In genomic region chr5:134543820-134544692, GRCh38 we compare ENCODE assay signal across 8 cellular contexts. TPM values are rescaled to one million over a fixed set of nuclear protein-coding genes. Genes with fewer than 3 reads are reported as not detected.
DNase-seq lines count a peak whose midpoint lies in the region; ATAC-seq, FAIRE-seq and TF ChIP-seq lines count a peak whose summit lies in the region.

No MANE protein-coding gene starts in this region.

- intact Hi-C loops in right lobe of liver (cut with DNase I), result no loop called here
- intact Hi-C loops in HepG2 (cut with micrococcal nuclease; ENCODE audit: unreplicated experiment), result no loop called here

- no peak for TF ChIP-seq RAD21 in HepG2 (CRISPR knock-in tag; IDR thresholded peaks at IDR 0.05)

- H3K27ac Mint-ChIP-seq in nephron progenitor cell, result no peak overlapping the region

- POLR2A ChIA-PET in HepG2 (lab: Yijun Ruan, JAX), result no interaction called here

- no peak for FAIRE-seq in HepG2 (lab: Jason Lieb, UNC)

- TF ChIP-seq CTCF in right lobe of liver (IDR thresholded peaks at IDR 0.05) (no peak), HepG2 (CRISPR knock-in tag; IDR thresholded peaks at IDR 0.05) (no peak), nephron progenitor cell (IDR thresholded peaks at IDR 0.05) (no peak)

- no peak overlapping the region for H3K4me2 ChIP-seq in HepG2 (ENCODE audit: low read depth, low read length)

- BruUV-seq in HepG2 (replicated peaks; lab: Mats Ljungman, UMichigan), result no TSS peak

- TF ChIP-seq POLR2A in right lobe of liver (IDR thresholded peaks at IDR 0.05), result no peak
- TF ChIP-seq POLR2A in HepG2 (IDR thresholded peaks at IDR 0.05; ENCODE audit: insufficient read depth in 1 of 2, low read depth in 2 of 2, low read length in 2 of 2), result no peak

- peak in 1 of 3 donors; percentile 55 for DNase-seq in right lobe of liver
- DNase-seq in HepG2 (ENCODE audit: low spot score), result no peak
- peak; percentile 69 for DNase-seq in activated CD8-positive, alpha-beta memory T cell treated with anti-CD3 and anti-CD28 coated beads, Interleukin-2, amount 50 U/mL, for 48 hours
- peak; percentile 53 to 57 for DNase-seq in stimulated activated CD4-positive, alpha-beta T cell treated with anti-CD3 and anti-CD28 coated beads, Interleukin-2, amount 100 ng/mL, for 24 hours
- no peak for DNase-seq in DMS79 (lab: John Stamatoyannopoulos, UW)
- DNase-seq in caudate nucleus (lab: John Stamatoyannopoulos, UW), result no peak
- DNase-seq in nephron progenitor cell, result no peak

- in situ Hi-C loops in HepG2 (cut with HindIII; ENCODE audit: extremely low pct_ligation_motif_present, low pct_unique_long_range_greater_than_20kb), result no loop called here

- H4K20me1 ChIP-seq in HepG2 (ENCODE audit: insufficient read depth, low read length), result no peaks in the 10 kb centered on the region

- H3K9me3 ChIP-seq in right lobe of liver (no peaks in the 10 kb centered on the region), HepG2 (ENCODE audit: low read length) (no peaks in the 10 kb centered on the region)

- 88% methylated on average over 5 of the region's 11 CpGs for WGBS in right lobe of liver (ENCODE audit: insufficient coverage, low coverage, low lambda C conversion rate, missing lambda C conversion rate)
- 92% methylated on average over 9 of the region's 11 CpGs for WGBS in HepG2 (ENCODE audit: low lambda C conversion rate)

- H3K36me3 ChIP-seq in right lobe of liver (peaks cover 0 to 32% (median 10%) of the 10 kb centered on the region in 4 donors), HepG2 (replicated peaks in 1 of 2; ENCODE audit: control insufficient read depth in 1 of 2, insufficient read depth in 2 of 2, low read length in 2 of 2) (peaks cover 5 to 35% of the 10 kb centered on the region in 2 experiments; a peak in 4 of 5 replicates)

- H3K27me3 ChIP-seq in right lobe of liver, result no peaks in the 10 kb centered on the region
- no peaks in the 10 kb centered on the region for H3K27me3 ChIP-seq in HepG2 (ENCODE audit: control insufficient read depth in 1 of 2, insufficient read depth in 2 of 2, low read length in 2 of 2)

- H3K4me1 ChIP-seq in right lobe of liver (no peaks in the 10 kb centered on the region), HepG2 (ENCODE audit: insufficient read depth, low read length) (no peaks in the 10 kb centered on the region)

- H3K9me3 Mint-ChIP-seq in nephron progenitor cell, result no peaks in the 10 kb centered on the region

- peaks cover 4% of the 10 kb centered on the region for H3K27me3 Mint-ChIP-seq in nephron progenitor cell (ENCODE audit: low read depth, poor library complexity)

- TF ChIP-seq EP300 in HepG2 (IDR thresholded peaks at IDR 0.05; ENCODE audit: low read depth in 2 of 2, low read length in 2 of 2) (no peak), HepG2 (CRISPR knock-in tag; IDR thresholded peaks at IDR 0.05; ENCODE audit: borderline replicate concordance) (no peak)

- CTCF ChIA-PET in HepG2 (lab: Yijun Ruan, JAX; ENCODE audit: low intra/inter-chr PET ratio, low total read pairs), result no interaction called here

- no peaks in the 10 kb centered on the region for H3K36me3 Mint-ChIP-seq in nephron progenitor cell (ENCODE audit: low read depth)

- no peak overlapping the region for H2AFZ ChIP-seq in HepG2 (ENCODE audit: low read length)

- no peak overlapping the region for H3K4me3 ChIP-seq in right lobe of liver
- H3K4me3 ChIP-seq in HepG2 (replicated peaks in 1 of 3; ENCODE audit: insufficient read depth in 1 of 3, low read depth in 2 of 3, low read length in 3 of 3), result no peak overlapping the region

- ATAC-seq in right lobe of liver (peak in 3 of 4 donors; percentile 24 to 41 (median 39)), HepG2 (no peak), HG03064 (IDR thresholded peaks at IDR 0.05; ENCODE audit: low read depth, unreplicated experiment) (peak; percentile 56)

- peaks cover 15% of the 10 kb centered on the region for H3K4me1 Mint-ChIP-seq in nephron progenitor cell

- H3K9ac ChIP-seq in HepG2 (ENCODE audit: insufficient read depth, low read depth, low read length), result no peak overlapping the region

- H3K79me2 ChIP-seq in HepG2 (ENCODE audit: insufficient read depth, low read length), result no peaks in the 10 kb centered on the region

- no peak overlapping the region for H3K27ac ChIP-seq in right lobe of liver
- H3K27ac ChIP-seq in HepG2 (ENCODE audit: extremely low read length, insufficient read depth, low read length), result no peak overlapping the region
- no peak overlapping the region for H3K27ac ChIP-seq in caudate nucleus (ENCODE audit: low read depth, low read length)

- no peak overlapping the region for H3K4me3 Mint-ChIP-seq in nephron progenitor cell

TF ChIP-seq in HepG2, 621 proteins besides CTCF, POLR2A, EP300 and RAD21:
- TF ChIP-seq SNRNP70 (IDR thresholded peaks at IDR 0.05; ENCODE audit: low read depth, low read length) (no peak), NFE2 (CRISPR knock-in tag; IDR thresholded peaks at IDR 0.05) (no peak), ZBTB7A (CRISPR knock-in tag; IDR thresholded peaks at IDR 0.05) (no peak), PHF21A (CRISPR knock-in tag; IDR thresholded peaks at IDR 0.05) (no peak), ZBTB20 (CRISPR knock-in tag; IDR thresholded peaks at IDR 0.05; ENCODE audit: borderline replicate concordance, low read depth) (no peak), ZNF367 (CRISPR knock-in tag; IDR thresholded peaks at IDR 0.05; ENCODE audit: borderline replicate concordance) (no peak), IKZF5 (CRISPR knock-in tag; IDR thresholded peaks at IDR 0.05) (no peak), MAZ (IDR thresholded peaks at IDR 0.05; ENCODE audit: borderline replicate concordance, low read depth, low read length) (no peak), MAZ (CRISPR knock-in tag; IDR thresholded peaks at IDR 0.05; ENCODE audit: low read depth) (no peak), ZNF749 (CRISPR knock-in tag; IDR thresholded peaks at IDR 0.05; ENCODE audit: borderline replicate concordance) (no peak), ZEB1 (IDR thresholded peaks at IDR 0.05; ENCODE audit: insufficient replicate concordance, low read depth) (no peak)

RNA-seq across cellular contexts. Expression of gene JADE2, which starts 18.6 kb away (rescaled TPM):
- total RNA-seq in right lobe of liver, result 10 to 100 TPM in 1 of 6 experiments, 1 to 10 TPM in 5; 6.1 to 14.8 (median 8.4) TPM
- total RNA-seq in HepG2 (2016; rRNA removed; fragmentation: Illumina TruSeq; extraction: Trizol), result 15.1 and 15.6 TPM in 2 replicates
- 3.9 and 4.4 TPM in 2 replicates for total RNA-seq in HepG2 (2016; cell fraction: cytosol; rRNA removed; fragmentation: Illumina TruSeq; extraction: Trizol; ENCODE audit: low read depth)
- total RNA-seq in HepG2 (2016; cell fraction: insoluble cytoplasmic fraction; rRNA removed; fragmentation: Illumina TruSeq; extraction: Trizol), result 15.7 and 16.4 TPM in 2 replicates
- total RNA-seq in HepG2 (2016; cell fraction: membrane; rRNA removed; fragmentation: Illumina TruSeq; extraction: Trizol), result 9.9 and 14.2 TPM in 2 replicates
- total RNA-seq in HepG2 (2016; cell fraction: nucleus; rRNA removed; fragmentation: Illumina TruSeq; extraction: Trizol), result 10.7 and 11.7 TPM in 2 replicates
- polyA plus RNA-seq in HepG2 (2011; rRNA removed), result 7.5 and 9.1 TPM in 2 replicates
- polyA plus RNA-seq in HepG2 (2011; cell fraction: cytosol; rRNA removed), result 6.2 and 7.4 TPM in 2 replicates
- polyA plus RNA-seq in HepG2 (2011; cell fraction: nucleus; rRNA removed), result 10.9 and 11.6 TPM in 2 replicates
- polyA plus RNA-seq in HepG2 (2012), result 5.4 and 7.6 TPM in 2 replicates
- polyA plus RNA-seq in HepG2 (2016; cell fraction: cytosol; fragmentation: Illumina TruSeq; extraction: Trizol; ENCODE audit: low read depth), result 1.7 and 2.3 TPM in 2 replicates
- 10.3 and 12.8 TPM in 2 replicates for polyA plus RNA-seq in HepG2 (2016; cell fraction: insoluble cytoplasmic fraction; fragmentation: Illumina TruSeq; extraction: Trizol; ENCODE audit: low read depth)
- polyA plus RNA-seq in HepG2 (2016; cell fraction: membrane; fragmentation: Illumina TruSeq; extraction: Trizol; ENCODE audit: low read depth), result 4.9 and 6.8 TPM in 2 replicates
- polyA plus RNA-seq in HepG2 (2016; cell fraction: nucleus; fragmentation: Illumina TruSeq; extraction: Trizol; ENCODE audit: insufficient read depth, low read depth), result 12.5 and 13.5 TPM in 2 replicates
- polyA minus RNA-seq in HepG2 (2011; rRNA and poly(A)+ RNA removed; ENCODE audit: low replicate concordance), result 17.4 and 97.1 TPM in 2 replicates
- polyA minus RNA-seq in HepG2 (2011; cell fraction: cytosol; rRNA and poly(A)+ RNA removed), result 6.2 and 12.3 TPM in 2 replicates
- 7.2 and 7.7 TPM in 2 replicates for polyA minus RNA-seq in HepG2 (2011; cell fraction: nucleus; rRNA and poly(A)+ RNA removed)

Comparison
In these comparisons a context has a peak if more than half of its experiments do, and no peak if none do; other contexts are left out.
1. DNase-seq: peak in activated CD8-positive, alpha-beta memory T cell treated with anti-CD3 and anti-CD28 coated beads, Interleukin-2, amount 50 U/mL, for 48 hours (single experiment) and stimulated activated CD4-positive, alpha-beta T cell treated with anti-CD3 and anti-CD28 coated beads, Interleukin-2, amount 100 ng/mL, for 24 hours (2 of 2); none in HepG2 (single experiment), DMS79 (single experiment), caudate nucleus (0 of 61) and nephron progenitor cell (single experiment).